Comparison of ENCODE assay signal across 13 cellular contexts in genomic region chr12:94553130-94553519, GRCh38.
A peak's percentile ranks its signal among the peaks of the same experiment; 100 is the strongest.
DNase-seq lines count a peak whose midpoint lies in the region; ATAC-seq lines count a peak whose summit lies in the region.
"Had no signal": no experiment of that assay in that cellular context is flagged by ENCODE, and none has a peak within 500 bp of the region (broad histone marks: within the 10 kb centered on the region; RNA-seq: fewer than 3 reads in every experiment).

No MANE protein-coding gene starts in this region.

- H3K4me1 ChIP-seq in GM23248 (ENCODE audit: insufficient read depth) (peaks cover 8% of the 10 kb centered on the region), adipocyte (ENCODE audit: control insufficient read depth, insufficient read depth, low read length) (peaks cover 7% of the 10 kb centered on the region)
- H3K4me1 ChIP-seq: spleen had no signal

- H3K36me3 ChIP-seq in GM23248 (ENCODE audit: low read depth) = no peaks in the 10 kb centered on the region
- no peaks in the 10 kb centered on the region for H3K36me3 ChIP-seq in adipocyte (ENCODE audit: control insufficient read depth, insufficient read depth, low read length, severe bottlenecking)
- H3K36me3 ChIP-seq: spleen had no signal

- H3F3A ChIP-seq in GM23248 (ENCODE audit: insufficient read depth) = peaks cover 7% of the 10 kb centered on the region; the same call in 1 of the 2 replicates

- 9 to 14% methylated on average over 4 to 6 of the region's 6 CpGs for WGBS in GM23248 (ENCODE audit: low coverage in 1 of 2, low lambda C conversion rate in 2 of 2, missing lambda C conversion rate in 2 of 2), 2 experiments

- in situ Hi-C loops in GM23248 (cut with MboI) = loop anchor here (25.0 kb wide), 1 partner anchor 784 kb away; no protein-coding TSS in a partner anchor

- no peaks in the 10 kb centered on the region for H3K79me2 ChIP-seq in GM23248 (ENCODE audit: insufficient read depth)

- DNase-seq in GM23248 (peak; percentile 89), adipocyte (ENCODE audit: low read depth) (peak; percentile 63), fibroblast of the conjunctiva (ENCODE audit: low read depth) (peak; percentile 53), putamen (ENCODE audit: low spot score) (peak; percentile 88), ecto neural progenitor cell (ENCODE audit: low spot score) (no peak)
- DNase-seq in stimulated activated CD4-positive, alpha-beta T cell treated with anti-CD3 and anti-CD28 coated beads, Interleukin-1b, Interleukin-23, amount 100 ng/mL, for 48 hours = no peak
- DNase-seq in activated naive CD4-positive, alpha-beta T cell (lab: John Stamatoyannopoulos, UW) = no peak
- DNase-seq: activated CD4-positive, alpha-beta memory T cell treated with anti-CD3 and anti-CD28 coated beads for 36 hours; activated naive CD8-positive, alpha-beta T cell treated with anti-CD3 and anti-CD28 coated beads, Interleukin-2, amount 50 U/mL, for 24 hours; Kasumi-1; NCI-H524 treated with DMSO at 0.1 percent for 48 hours; spleen had no signal

- H3K9ac ChIP-seq in GM23248 (no peak overlapping the region), adipocyte (ENCODE audit: low read length) (no peak overlapping the region)

- no peak overlapping the region for H3K4me2 ChIP-seq in GM23248 (ENCODE audit: unreplicated experiment)

- H3K9me3 ChIP-seq in GM23248 (ENCODE audit: low read depth) (no peaks in the 10 kb centered on the region), adipocyte (ENCODE audit: control insufficient read depth, low read length) (peaks cover 9% of the 10 kb centered on the region)

- 0 out of 2 replicates have a peak, but pooled peaks cover 3% of the 10 kb centered on the region for H3K27me3 ChIP-seq in GM23248 (replicated peaks; ENCODE audit: insufficient read depth)
- peaks cover 3% of the 10 kb centered on the region for H3K27me3 ChIP-seq in adipocyte (replicated peaks; ENCODE audit: control insufficient read depth, insufficient read depth, low read length)
- H3K27me3 ChIP-seq: spleen had no signal

- H4K20me1 ChIP-seq in GM23248 (ENCODE audit: insufficient read depth) = no peaks in the 10 kb centered on the region

- no peak overlapping the region for H2AFZ ChIP-seq in GM23248

- H3K27ac ChIP-seq in GM23248 = peak overlapping the region; percentile 26; the same call in 1 of the 2 replicates
- H3K27ac ChIP-seq: spleen had no signal

- ATAC-seq in GM21825 (IDR thresholded peaks at IDR 0.05; ENCODE audit: unreplicated experiment) = no peak
- ATAC-seq: activated naive CD8-positive, alpha-beta T cell treated with anti-CD3 and anti-CD28 coated beads, Interleukin-2, amount 50 U/mL, for 24 hours had no signal

- H3K4me3 ChIP-seq in GM23248 = no peak overlapping the region
- H3K4me3 ChIP-seq in adipocyte (ENCODE audit: low read length) = no peak overlapping the region
- H3K4me3 ChIP-seq: spleen had no signal

- H3K9me2 ChIP-seq in GM23248 (ENCODE audit: insufficient read depth) = no peaks in the 10 kb centered on the region

Comparison
In these comparisons a context has a peak if more than half of its experiments do, and no peak if none do; other contexts are left out.
1. DNase-seq: peak in GM23248 (single experiment), adipocyte (single experiment), fibroblast of the conjunctiva (single experiment) and putamen (single experiment); none in stimulated activated CD4-positive, alpha-beta T cell treated with anti-CD3 and anti-CD28 coated beads, Interleukin-1b, Interleukin-23, amount 100 ng/mL, for 48 hours (single experiment), ecto neural progenitor cell (single experiment) and activated naive CD4-positive, alpha-beta T cell (0 of 4).